ENCODE assay signal across 1 cellular context in genomic region chr17:41792835-41793748, GRCh38.
TF ChIP-seq lines count a peak whose summit lies in the region.

No MANE protein-coding gene starts in this region.

TF ChIP-seq in HEK293, 187 proteins besides CTCF, POLR2A, EP300 and RAD21 (continued from another document and continues in another):
- TF ChIP-seq ZSCAN5A (tag by site-specific recombination; IDR thresholded peaks at IDR 0.05) (no peak), ZNF623 (tag by site-specific recombination; IDR thresholded peaks at IDR 0.05) (no peak), ATF2 (tag by site-specific recombination; IDR thresholded peaks at IDR 0.05; ENCODE audit: low read depth) (no peak), ZIC2 (tag by site-specific recombination; IDR thresholded peaks at IDR 0.05) (peak; percentile 75), ZNF843 (tag by site-specific recombination; IDR thresholded peaks at IDR 0.05) (no peak), PATZ1 (tag by site-specific recombination; IDR thresholded peaks at IDR 0.05) (peak; percentile 80), ZNF747 (tag by site-specific recombination; IDR thresholded peaks at IDR 0.05) (no peak), ZNF830 (tag by site-specific recombination; IDR thresholded peaks at IDR 0.05; ENCODE audit: low read depth) (no peak), ZNF513 (tag by site-specific recombination; IDR thresholded peaks at IDR 0.05) (no peak), ZNF449 (tag by site-specific recombination; IDR thresholded peaks at IDR 0.05) (peak; percentile 42; the same call in 1 of the 2 replicates), YY2 (tag by site-specific recombination; IDR thresholded peaks at IDR 0.05) (peak; percentile 62; the same call in 1 of the 2 replicates), ZNF140 (tag by site-specific recombination; IDR thresholded peaks at IDR 0.05) (no peak), ZNF221 (tag by site-specific recombination; IDR thresholded peaks at IDR 0.05; ENCODE audit: borderline replicate concordance) (no peak), ZBTB17 (tag by site-specific recombination; IDR thresholded peaks at IDR 0.05) (peak; percentile 89), ZNF248 (tag by site-specific recombination; IDR thresholded peaks at IDR 0.05) (no peak), TRIM28 (IDR thresholded peaks at IDR 0.05; ENCODE audit: borderline replicate concordance, low read length) (peak; percentile 4; the same call in 1 of the 2 replicates), ZFP37 (tag by site-specific recombination; IDR thresholded peaks at IDR 0.05) (no peak), ZNF280D (tag by site-specific recombination; IDR thresholded peaks at IDR 0.05) (no peak), ZNF37A (tag by site-specific recombination; IDR thresholded peaks at IDR 0.05) (no peak), ZNF776 (tag by site-specific recombination; IDR thresholded peaks at IDR 0.05; ENCODE audit: borderline replicate concordance) (no peak), ZNF600 (tag by site-specific recombination; IDR thresholded peaks at IDR 0.05) (peak; percentile 70), OVOL3 (tag by site-specific recombination; IDR thresholded peaks at IDR 0.05) (no peak), ZNF626 (tag by site-specific recombination; IDR thresholded peaks at IDR 0.05) (no peak), ZNF510 (tag by site-specific recombination; IDR thresholded peaks at IDR 0.05; ENCODE audit: insufficient replicate concordance) (no peak), ZNF704 (tag by site-specific recombination; IDR thresholded peaks at IDR 0.05) (no peak), FEZF1 (tag by site-specific recombination; IDR thresholded peaks at IDR 0.05) (0 out of 2 replicates have a peak, but pooled peaks have one; percentile 19), ZBTB6 (tag by site-specific recombination; IDR thresholded peaks at IDR 0.05) (no peak), ZFP41 (tag by site-specific recombination; IDR thresholded peaks at IDR 0.05; ENCODE audit: borderline replicate concordance) (no peak), ZNF629 (tag by site-specific recombination; IDR thresholded peaks at IDR 0.05) (no peak; the same call in 1 of the 2 replicates), SP2 (tag by site-specific recombination; IDR thresholded peaks at IDR 0.05) (peak; percentile 69), HOXC10 (CRISPR knock-in tag; IDR thresholded peaks at IDR 0.05) (no peak), KLF7 (tag by site-specific recombination; IDR thresholded peaks at IDR 0.05; ENCODE audit: borderline replicate concordance) (no peak), ZNF292 (tag by site-specific recombination; IDR thresholded peaks at IDR 0.05; ENCODE audit: borderline replicate concordance, low read depth) (no peak), ZSCAN4 (tag by site-specific recombination; IDR thresholded peaks at IDR 0.05) (no peak), ZNF148 (tag by site-specific recombination; IDR thresholded peaks at IDR 0.05; ENCODE audit: borderline replicate concordance) (no peak), TSHZ1 (tag by site-specific recombination; IDR thresholded peaks at IDR 0.05; ENCODE audit: borderline replicate concordance) (no peak), SCRT1 (tag by site-specific recombination; IDR thresholded peaks at IDR 0.05; ENCODE audit: borderline replicate concordance) (no peak; the same call in 1 of the 2 replicates), ZNF19 (tag by site-specific recombination; IDR thresholded peaks at IDR 0.05; ENCODE audit: low read depth) (no peak)
